8 cellular contexts compared by ENCODE assay signal in genomic region chr4:80439294-80440061, GRCh38.
DNase-seq lines count a peak whose midpoint lies in the region; ATAC-seq and TF ChIP-seq lines count a peak whose summit lies in the region.
"Not testable (repeated sequence)": the region's sequence is repeated elsewhere in the genome, so short reads cannot be mapped to it uniquely, and the experiment has no call there.

No MANE protein-coding gene starts in this region.

- peaks cover 34 to 36% of the 10 kb centered on the region in 2 donors for H3K36me3 Mint-ChIP-seq in CD4-positive, alpha-beta memory T cell
- peaks cover 28% of the 10 kb centered on the region for H3K36me3 Mint-ChIP-seq in activated CD4-positive, alpha-beta memory T cell treated with anti-CD3 and anti-CD28 coated beads for 36 hours
- peaks cover 41% of the 10 kb centered on the region for H3K36me3 Mint-ChIP-seq in activated naive CD4-positive, alpha-beta T cell treated with anti-CD3 and anti-CD28 coated beads, Interleukin-2, amount 10 ng/mL, durations not matched to agents 7 days and 5 days

- H3K9ac ChIP-seq in IMR-90 (ENCODE audit: low read depth, low read length): not testable (repeated sequence)

- peak overlapping the region; percentile 55; the same call in 1 of the 2 replicates for H2BK20ac ChIP-seq in IMR-90 (ENCODE audit: low read depth, low read length)

- H3K56ac ChIP-seq in IMR-90 (ENCODE audit: extremely low read depth, insufficient read depth, low read length): not testable (repeated sequence)

- WGBS in IMR-90 (ENCODE audit: extremely low coverage in 2 of 2, insufficient read length in 1 of 2), 2 experiments: 82% methylated on average over 2 of the region's 14 CpGs; no CpG with 5 or more reads in 1 of the 2 experiments
- 56 to 75% methylated on average over 14 of the region's 14 CpGs for WGBS in lung, 2 donors

- H4K8ac ChIP-seq in IMR-90 (ENCODE audit: low read depth in 2 of 2, low read length in 2 of 2): peak overlapping the region in 1 of 2 experiments; percentile 1; a peak in 1 of 4 replicates

- CTCF ChIA-PET in CD4-positive, alpha-beta memory T cell (lab: Charles Lee; ENCODE audit: partially characterized antibody): interaction anchor here (0.9 to 2.9 kb wide), 8 partner anchors 11 to 551 kb away, joined by 3 to 22 read pairs (median 4); no protein-coding TSS in a partner anchor
- CTCF ChIA-PET in IMR-90 (lab: Yijun Ruan, JAX); activated CD4-positive, alpha-beta memory T cell treated with anti-CD3 and anti-CD28 coated beads for 36 hours (lab: Charles Lee): not testable (repeated sequence)
- CTCF ChIA-PET in activated naive CD4-positive, alpha-beta T cell treated with anti-CD3 and anti-CD28 coated beads, Interleukin-2, amount 10 ng/mL, durations not matched to agents 7 days and 5 days (lab: Charles Lee): interaction anchor here (0.9 kb wide), 1 partner anchor 16 kb away, joined by 3 read pairs; no protein-coding TSS in a partner anchor

- H3K4ac ChIP-seq in IMR-90 (ENCODE audit: low read depth, low read length): peak overlapping the region; percentile 40; the same call in 1 of the 2 replicates

- H3K4me3 Mint-ChIP-seq in CD4-positive, alpha-beta memory T cell: peak overlapping the region in 6 of 8 donors; percentile 47 to 70 (median 56)
- H3K4me3 Mint-ChIP-seq in activated CD4-positive, alpha-beta memory T cell treated with anti-CD3 and anti-CD28 coated beads for 36 hours; activated naive CD4-positive, alpha-beta T cell treated with anti-CD3 and anti-CD28 coated beads, Interleukin-2, amount 10 ng/mL, durations not matched to agents 7 days and 5 days: not testable (repeated sequence)

- H4K5ac ChIP-seq in IMR-90 (ENCODE audit: low read depth, low read length): not testable (repeated sequence)

- ATAC-seq in IMR-90 (ENCODE audit: low read depth): peak; percentile 81
- not testable (repeated sequence) for ATAC-seq in lung (ENCODE audit: insufficient read depth, low FRiP score)

- H3K4me3 ChIP-seq in CD4-positive, alpha-beta memory T cell (ENCODE audit: low read length in 2 of 2): peak overlapping the region in 1 of 2 donors; percentile 30
- not testable (repeated sequence) for H3K4me3 ChIP-seq in IMR-90 (ENCODE audit: insufficient read depth, low read depth, low read length); Peyer's patch; epithelial cell of esophagus (ENCODE audit: low read length); lung

- dilution Hi-C loops in IMR-90 (cut with HindIII; ENCODE audit: low sequenced_read_pairs, unreplicated experiment): not testable (repeated sequence)

- BruUV-seq in IMR-90 (replicated peaks; lab: Mats Ljungman, UMichigan): not testable (repeated sequence)

- not testable (repeated sequence) for H3K23ac ChIP-seq in IMR-90 (ENCODE audit: low read depth, low read length)

- not testable (repeated sequence) for H3K4me2 ChIP-seq in IMR-90 (ENCODE audit: low read depth, low read length)

- H2BK15ac ChIP-seq in IMR-90 (ENCODE audit: low read depth, low read length): not testable (repeated sequence)

- H3K27ac Mint-ChIP-seq in CD4-positive, alpha-beta memory T cell: peak overlapping the region; percentile 30 to 75 (median 74)
- H3K27ac Mint-ChIP-seq in activated CD4-positive, alpha-beta memory T cell treated with anti-CD3 and anti-CD28 coated beads for 36 hours: not testable (repeated sequence)
- H3K27ac Mint-ChIP-seq in activated naive CD4-positive, alpha-beta T cell treated with anti-CD3 and anti-CD28 coated beads, Interleukin-2, amount 10 ng/mL, durations not matched to agents 7 days and 5 days: peak overlapping the region; percentile 84

- not testable (repeated sequence) for H3K9me3 ChIP-seq in CD4-positive, alpha-beta memory T cell (ENCODE audit: control insufficient read depth in 1 of 2, low read length in 2 of 2); IMR-90 (ENCODE audit: control insufficient read depth, insufficient read depth, low read length); Peyer's patch; lung (ENCODE audit: control insufficient read depth in 2 of 2, insufficient read depth in 1 of 2, low read length in 1 of 2)

- intact Hi-C loops in CD4-positive, alpha-beta memory T cell (cut with micrococcal nuclease); IMR-90 (cut with micrococcal nuclease); activated CD4-positive, alpha-beta memory T cell treated with anti-CD3 and anti-CD28 coated beads for 36 hours (cut with micrococcal nuclease): not testable (repeated sequence)

- H3K9me3 Mint-ChIP-seq in CD4-positive, alpha-beta memory T cell: peaks cover 8 to 60% (median 48%) of the 10 kb centered on the region in 8 donors
- peaks cover 37% of the 10 kb centered on the region for H3K9me3 Mint-ChIP-seq in activated CD4-positive, alpha-beta memory T cell treated with anti-CD3 and anti-CD28 coated beads for 36 hours
- peaks cover 37% of the 10 kb centered on the region for H3K9me3 Mint-ChIP-seq in activated naive CD4-positive, alpha-beta T cell treated with anti-CD3 and anti-CD28 coated beads, Interleukin-2, amount 10 ng/mL, durations not matched to agents 7 days and 5 days

- not testable (repeated sequence) for H3K27ac ChIP-seq in CD4-positive, alpha-beta memory T cell (ENCODE audit: low read depth, low read length); IMR-90 (ENCODE audit: insufficient read depth, low read length); Peyer's patch; lung (ENCODE audit: low read depth in 1 of 2, low read length in 1 of 2)

- in situ Hi-C loops in IMR-90 (cut with MboI; ENCODE audit: low sequenced_read_pairs): not testable (repeated sequence)

- TF ChIP-seq RAD21 in IMR-90 (IDR thresholded peaks at IDR 0.05; ENCODE audit: low read length): not testable (repeated sequence)

- not testable (repeated sequence) for H3K36me3 ChIP-seq in CD4-positive, alpha-beta memory T cell (ENCODE audit: insufficient read depth, low read length); IMR-90 (ENCODE audit: control insufficient read depth, insufficient read depth, low read length); Peyer's patch; lung (ENCODE audit: control insufficient read depth in 2 of 2, insufficient read depth in 2 of 2, low read length in 2 of 2)

- H3K4me1 ChIP-seq in CD4-positive, alpha-beta memory T cell (ENCODE audit: insufficient read depth, low read length): peaks cover 28% of the 10 kb centered on the region
- not testable (repeated sequence) for H3K4me1 ChIP-seq in IMR-90 (ENCODE audit: control insufficient read depth, insufficient read depth, low read length); Peyer's patch; lung (ENCODE audit: control insufficient read depth in 2 of 2, insufficient read depth in 2 of 2, low read length in 2 of 2)

- H2BK120ac ChIP-seq in IMR-90 (ENCODE audit: low read depth, low read length): peak overlapping the region; percentile 63; the same call in 1 of the 2 replicates

- peak overlapping the region; percentile 51 for H2AFZ ChIP-seq in IMR-90 (replicated peaks; ENCODE audit: low read length, poor library complexity)

- H3K4me1 Mint-ChIP-seq in CD4-positive, alpha-beta memory T cell: peaks cover 16 to 36% (median 27%) of the 10 kb centered on the region in 4 donors
- peaks cover 25% of the 10 kb centered on the region for H3K4me1 Mint-ChIP-seq in activated CD4-positive, alpha-beta memory T cell treated with anti-CD3 and anti-CD28 coated beads for 36 hours (ENCODE audit: low read depth)
- peaks cover 30% of the 10 kb centered on the region for H3K4me1 Mint-ChIP-seq in activated naive CD4-positive, alpha-beta T cell treated with anti-CD3 and anti-CD28 coated beads, Interleukin-2, amount 10 ng/mL, durations not matched to agents 7 days and 5 days

- H3K27me3 Mint-ChIP-seq in CD4-positive, alpha-beta memory T cell; activated CD4-positive, alpha-beta memory T cell treated with anti-CD3 and anti-CD28 coated beads for 36 hours; activated naive CD4-positive, alpha-beta T cell treated with anti-CD3 and anti-CD28 coated beads, Interleukin-2, amount 10 ng/mL, durations not matched to agents 7 days and 5 days: not testable (repeated sequence)

- not testable (repeated sequence) for H4K20me1 ChIP-seq in IMR-90 (ENCODE audit: insufficient read depth, low read length)

- H3K79me1 ChIP-seq in IMR-90 (ENCODE audit: low read depth in 1 of 2, low read length in 2 of 2): not testable (repeated sequence)

- TF ChIP-seq POLR2A in IMR-90 (IDR thresholded peaks at IDR 0.05; ENCODE audit: low read depth, low read length); Peyer's patch (IDR thresholded peaks at IDR 0.05): not testable (repeated sequence)

- H3K18ac ChIP-seq in IMR-90 (ENCODE audit: low read depth, low read length): not testable (repeated sequence)

- not testable (repeated sequence) for H3K14ac ChIP-seq in IMR-90 (replicated peaks; ENCODE audit: low read depth, low read length)

- not testable (repeated sequence) for H3K9me1 ChIP-seq in IMR-90 (ENCODE audit: insufficient read depth, low read length)

- H2BK5ac ChIP-seq in IMR-90 (ENCODE audit: low read depth, low read length, poor library complexity, severe bottlenecking): not testable (repeated sequence)

- DNase-seq in CD4-positive, alpha-beta memory T cell: peak; percentile 39 to 63 (median 51)
- DNase-seq in IMR-90: peak; percentile 51
- peak in 2 of 3 donors; percentile 44 to 71 for DNase-seq in Peyer's patch
- DNase-seq in activated CD4-positive, alpha-beta memory T cell treated with anti-CD3 and anti-CD28 coated beads for 36 hours: peak; percentile 33
- peak; percentile 70 for DNase-seq in activated naive CD4-positive, alpha-beta T cell treated with anti-CD3 and anti-CD28 coated beads, Interleukin-2, amount 10 ng/mL, durations not matched to agents 7 days and 5 days
- DNase-seq in epithelial cell of esophagus (ENCODE audit: low read depth): peak; percentile 49
- peak; percentile 36 for DNase-seq in lung (ENCODE audit: low spot score)
- DNase-seq in stimulated activated CD4-positive, alpha-beta T cell treated with anti-CD3 and anti-CD28 coated beads, Interleukin-4, amount 100 ng/mL, for 1 hour: peak; percentile 3

- H2AK9ac ChIP-seq in IMR-90 (replicated peaks; ENCODE audit: low read depth, low read length, poor library complexity): not testable (repeated sequence)

- not testable (repeated sequence) for H3K27me3 ChIP-seq in CD4-positive, alpha-beta memory T cell (ENCODE audit: insufficient read depth, low read length); IMR-90 (ENCODE audit: control insufficient read depth, insufficient read depth, low read length); Peyer's patch; lung (ENCODE audit: control insufficient read depth, insufficient read depth)

- TF ChIP-seq CTCF in IMR-90 (conservative IDR thresholded peaks at IDR 0.05; ENCODE audit: low read depth, low read length); Peyer's patch (IDR thresholded peaks at IDR 0.05); epithelial cell of esophagus (IDR thresholded peaks at IDR 0.05; ENCODE audit: insufficient read depth, low read depth, low read length, missing control alignments); lung (IDR thresholded peaks at IDR 0.05; ENCODE audit: control extremely low read depth, extremely low read depth): not testable (repeated sequence)

- not testable (repeated sequence) for H4K91ac ChIP-seq in IMR-90 (ENCODE audit: insufficient read depth, low read depth, low read length)

- not testable (repeated sequence) for H2AK5ac ChIP-seq in IMR-90 (ENCODE audit: low read depth, low read length)

- POLR2A ChIA-PET in CD4-positive, alpha-beta memory T cell (lab: Charles Lee; ENCODE audit: partially characterized antibody): interaction anchor here (0.7 to 4.0 kb wide), 12 partner anchors 9 to 267 kb away, joined by 3 to 10 read pairs (median 5); no protein-coding TSS in a partner anchor
- POLR2A ChIA-PET in IMR-90 (lab: Charles Lee; ENCODE audit: unreplicated experiment); activated CD4-positive, alpha-beta memory T cell treated with anti-CD3 and anti-CD28 coated beads for 36 hours (lab: Charles Lee): not testable (repeated sequence)

Comparison
In these comparisons a context has a peak if more than half of its experiments do, and no peak if none do; other contexts are left out.
1. DNase-seq: peak in every context shown above with its lines; median percentile 70 in activated naive CD4-positive, alpha-beta T cell treated with anti-CD3 and anti-CD28 coated beads, Interleukin-2, amount 10 ng/mL, durations not matched to agents 7 days and 5 days; 58 in Peyer's patch; 51 in CD4-positive, alpha-beta memory T cell; 51 in IMR-90; 49 in epithelial cell of esophagus; 36 in lung; 33 in activated CD4-positive, alpha-beta memory T cell treated with anti-CD3 and anti-CD28 coated beads for 36 hours; 3 in stimulated activated CD4-positive, alpha-beta T cell treated with anti-CD3 and anti-CD28 coated beads, Interleukin-4, amount 100 ng/mL, for 1 hour.